Comparison of ENCODE assay signal across 8 cellular contexts in genomic region chr19:11505032-11505503, GRCh38. TPM values are rescaled to one million over a fixed set of nuclear protein-coding genes. Genes with fewer than 3 reads are reported as not detected.
DNase-seq lines count a peak whose midpoint lies in the region; ATAC-seq and TF ChIP-seq lines count a peak whose summit lies in the region.

No MANE protein-coding gene starts in this region.

- POLR2A ChIA-PET in CD4-positive, alpha-beta T cell (lab: Charles Lee): interaction anchor here (1.9 kb wide), 1 partner anchor 131 kb away, joined by 6 read pairs; the partner anchor contains the start of gene SWSAP1
- POLR2A ChIA-PET in activated CD8-positive, alpha-beta T cell treated with anti-CD3 and anti-CD28 coated beads, Interleukin-2, amount 10 ng/mL, durations not matched to agents 7 days and 5 days (lab: Charles Lee): interaction anchor here (0.7 kb wide), 1 partner anchor 484 kb away, joined by 4 read pairs; no protein-coding TSS in a partner anchor

- H3K4me1 Mint-ChIP-seq in CD4-positive, alpha-beta T cell (ENCODE audit: low read depth): peaks cover 14% of the 10 kb centered on the region
- peaks cover 29% of the 10 kb centered on the region for H3K4me1 Mint-ChIP-seq in activated CD8-positive, alpha-beta T cell treated with anti-CD3 and anti-CD28 coated beads, Interleukin-2, amount 10 ng/mL, durations not matched to agents 7 days and 5 days (ENCODE audit: low read depth)

- H3K4me3 Mint-ChIP-seq in CD4-positive, alpha-beta T cell: peak overlapping the region; percentile 89
- H3K4me3 Mint-ChIP-seq in activated CD8-positive, alpha-beta T cell treated with anti-CD3 and anti-CD28 coated beads, Interleukin-2, amount 10 ng/mL, durations not matched to agents 7 days and 5 days: peak overlapping the region; percentile 80

- CTCF ChIA-PET in CD4-positive, alpha-beta T cell (lab: Charles Lee): interaction anchor here (1.3 kb wide), 1 partner anchor 23 kb away, joined by 4 read pairs; no protein-coding TSS in a partner anchor
- CTCF ChIA-PET in activated CD8-positive, alpha-beta T cell treated with anti-CD3 and anti-CD28 coated beads, Interleukin-2, amount 10 ng/mL, durations not matched to agents 7 days and 5 days (lab: Charles Lee): interaction anchor here (1.3 kb wide), 1 partner anchor 70 kb away, joined by 3 read pairs; the partner anchor contains the start of gene PRKCSH

- H3K27me3 Mint-ChIP-seq in CD4-positive, alpha-beta T cell: no peaks in the 10 kb centered on the region
- H3K27me3 Mint-ChIP-seq in activated CD8-positive, alpha-beta T cell treated with anti-CD3 and anti-CD28 coated beads, Interleukin-2, amount 10 ng/mL, durations not matched to agents 7 days and 5 days (ENCODE audit: low read depth): no peaks in the 10 kb centered on the region

- H3K9me3 ChIP-seq in CD4-positive, alpha-beta T cell (ENCODE audit: control insufficient read depth, low read length): no peaks in the 10 kb centered on the region
- no peaks in the 10 kb centered on the region for H3K9me3 ChIP-seq in ectodermal cell (ENCODE audit: control insufficient read depth, low read length)

- H3K27me3 ChIP-seq in CD4-positive, alpha-beta T cell (ENCODE audit: control insufficient read depth, insufficient read depth, low read length): no peaks in the 10 kb centered on the region
- H3K27me3 ChIP-seq in HL-60 (ENCODE audit: insufficient read depth, poor library complexity, severe bottlenecking): no peaks in the 10 kb centered on the region
- no peaks in the 10 kb centered on the region for H3K27me3 ChIP-seq in ectodermal cell (ENCODE audit: control insufficient read depth, insufficient read depth, low read length, poor library complexity, severe bottlenecking)

- peaks cover 17% of the 10 kb centered on the region for H3K36me3 Mint-ChIP-seq in CD4-positive, alpha-beta T cell (ENCODE audit: low read depth)
- H3K36me3 Mint-ChIP-seq in activated CD8-positive, alpha-beta T cell treated with anti-CD3 and anti-CD28 coated beads, Interleukin-2, amount 10 ng/mL, durations not matched to agents 7 days and 5 days (ENCODE audit: low read depth): peaks cover 16% of the 10 kb centered on the region

- H3K36me3 ChIP-seq in ectodermal cell (ENCODE audit: control insufficient read depth, insufficient read depth, low read length): no peaks in the 10 kb centered on the region

- no peak for TF ChIP-seq CTCF in CD4-positive, alpha-beta T cell (IDR thresholded peaks at IDR 0.05)
- TF ChIP-seq CTCF in HL-60 (IDR thresholded peaks at IDR 0.05; ENCODE audit: insufficient read depth, low read length): no peak

- peak; percentile 90 to 97 (median 96) for DNase-seq in CD4-positive, alpha-beta T cell
- DNase-seq in HL-60 (ENCODE audit: low read depth in 1 of 2, low spot score in 1 of 2): peak; percentile 89 to 96
- peak; percentile 83 for DNase-seq in NCI-H82 treated with DMSO at 0.1 percent for 48 hours (lab: John Stamatoyannopoulos, UW; ENCODE audit: unreplicated experiment)
- DNase-seq in activated CD8-positive, alpha-beta T cell treated with anti-CD3 and anti-CD28 coated beads, Interleukin-2, amount 10 ng/mL, durations not matched to agents 7 days and 5 days: peak; percentile 98
- DNase-seq in lung microvascular endothelial cell (ENCODE audit: low read depth in 2 of 2): peak; percentile 95 to 98
- peak; percentile 92 to 95 (median 94) for DNase-seq in stimulated activated CD4-positive, alpha-beta T cell treated with anti-CD3 and anti-CD28 coated beads, TNF-alpha, amount 100 ng/mL, for 4 hours (ENCODE audit: low read depth in 3 of 3)

- ATAC-seq in CD4-positive, alpha-beta T cell (ENCODE audit: poor library complexity): peak; percentile 92
- ATAC-seq in GM19467 (IDR thresholded peaks at IDR 0.05; ENCODE audit: unreplicated experiment): peak; percentile 76
- ATAC-seq in activated CD8-positive, alpha-beta T cell treated with anti-CD3 and anti-CD28 coated beads, Interleukin-2, amount 10 ng/mL, durations not matched to agents 7 days and 5 days: peak; percentile 94

- 0% methylated on average over 33 of the region's 33 CpGs for WGBS in ectodermal cell, 2 experiments

- H3K4me1 ChIP-seq in ectodermal cell (ENCODE audit: control insufficient read depth, insufficient read depth, low read length): peaks cover 9% of the 10 kb centered on the region

- intact Hi-C loops in CD4-positive, alpha-beta T cell (cut with DNase I, micrococcal nuclease): loop anchor here (1.0 to 10.0 kb wide), 5 partner anchors 23 to 1190 kb away; partner anchors contain the start of genes ELOF1 (in 1 of the 2), EPOR (in 1 of the 2), FBXW9 (in 1 of the 2) and SWSAP1 (in 1 of the 2)

- H3K27ac ChIP-seq in CD4-positive, alpha-beta T cell (ENCODE audit: low read depth, low read length): peak overlapping the region; percentile 96
- H3K27ac ChIP-seq in HL-60 (replicated peaks): peak overlapping the region; percentile 53
- H3K27ac ChIP-seq in ectodermal cell (ENCODE audit: insufficient read depth, low read depth, low read length, poor library complexity, severe bottlenecking): peak overlapping the region; percentile 91

- peak overlapping the region; percentile 95 for H3K27ac Mint-ChIP-seq in CD4-positive, alpha-beta T cell
- peak overlapping the region; percentile 89 for H3K27ac Mint-ChIP-seq in activated CD8-positive, alpha-beta T cell treated with anti-CD3 and anti-CD28 coated beads, Interleukin-2, amount 10 ng/mL, durations not matched to agents 7 days and 5 days

- H3K4me3 ChIP-seq in HL-60 (replicated peaks; ENCODE audit: insufficient read depth, low read length) (peak overlapping the region; percentile 92), ectodermal cell (ENCODE audit: insufficient read depth, low read depth, low read length) (peak overlapping the region; percentile 78)

- no peaks in the 10 kb centered on the region for H3K9me3 Mint-ChIP-seq in CD4-positive, alpha-beta T cell
- no peaks in the 10 kb centered on the region for H3K9me3 Mint-ChIP-seq in activated CD8-positive, alpha-beta T cell treated with anti-CD3 and anti-CD28 coated beads, Interleukin-2, amount 10 ng/mL, durations not matched to agents 7 days and 5 days (ENCODE audit: insufficient read depth)

RNA-seq across cellular contexts. Expression of gene ZNF653, which starts 0.6 kb away (rescaled TPM):
- total RNA-seq in CD4-positive, alpha-beta T cell: 1 to 10 TPM; 7.4 to 7.5 TPM
- total RNA-seq in activated CD8-positive, alpha-beta T cell treated with anti-CD3 and anti-CD28 coated beads, Interleukin-2, amount 10 ng/mL, durations not matched to agents 7 days and 5 days: 10 to 100 TPM; 20.1 to 21.8 TPM
- polyA plus RNA-seq in ectodermal cell (2013, experiment 1 of 4): 13.0 TPM
- 13.2 TPM for polyA plus RNA-seq in ectodermal cell (2013, experiment 2 of 4)
- polyA plus RNA-seq in ectodermal cell (2013, experiment 3 of 4): 14.4 TPM
- polyA plus RNA-seq in ectodermal cell (2013, experiment 4 of 4): 14.1 TPM
- total RNA-seq in lung microvascular endothelial cell: 5.2 and 7.5 TPM in 2 replicates

RNA-seq across cellular contexts. Expression of gene ECSIT, which starts 23.9 kb away (rescaled TPM):
- 10 to 100 TPM; 27.2 to 27.4 TPM for total RNA-seq in CD4-positive, alpha-beta T cell
- 10 to 100 TPM; 28.9 to 31.6 TPM for total RNA-seq in activated CD8-positive, alpha-beta T cell treated with anti-CD3 and anti-CD28 coated beads, Interleukin-2, amount 10 ng/mL, durations not matched to agents 7 days and 5 days
- 29.3 TPM for polyA plus RNA-seq in ectodermal cell (2013, experiment 1 of 4)
- 24.4 TPM for polyA plus RNA-seq in ectodermal cell (2013, experiment 2 of 4)
- 23.9 TPM for polyA plus RNA-seq in ectodermal cell (2013, experiment 3 of 4)
- polyA plus RNA-seq in ectodermal cell (2013, experiment 4 of 4): 25.2 TPM
- 21.4 and 23.8 TPM in 2 replicates for total RNA-seq in lung microvascular endothelial cell

RNA-seq across cellular contexts. Expression of gene ELAVL3, which starts 24.2 kb away (rescaled TPM):
- under 1 TPM in 1 of 2 experiments, not detected in 1; 0.66 TPM for total RNA-seq in CD4-positive, alpha-beta T cell
- under 1 TPM in 1 of 2 experiments, not detected in 1; 0.71 TPM for total RNA-seq in activated CD8-positive, alpha-beta T cell treated with anti-CD3 and anti-CD28 coated beads, Interleukin-2, amount 10 ng/mL, durations not matched to agents 7 days and 5 days
- polyA plus RNA-seq in ectodermal cell (2013, experiment 1 of 4): 2.2 TPM
- 0.59 TPM for polyA plus RNA-seq in ectodermal cell (2013, experiment 2 of 4)
- 2.9 TPM for polyA plus RNA-seq in ectodermal cell (2013, experiment 3 of 4)
- polyA plus RNA-seq in ectodermal cell (2013, experiment 4 of 4): 4.5 TPM
- total RNA-seq in lung microvascular endothelial cell: not detected in 2 replicates

RNA-seq across cellular contexts. Expression of gene CNN1, which starts 33.6 kb away (rescaled TPM):
- total RNA-seq in CD4-positive, alpha-beta T cell: not detected
- not detected for total RNA-seq in activated CD8-positive, alpha-beta T cell treated with anti-CD3 and anti-CD28 coated beads, Interleukin-2, amount 10 ng/mL, durations not matched to agents 7 days and 5 days
- polyA plus RNA-seq in ectodermal cell (2013, experiment 1 of 4): 25.0 TPM
- 23.7 TPM for polyA plus RNA-seq in ectodermal cell (2013, experiment 2 of 4)
- 19.1 TPM for polyA plus RNA-seq in ectodermal cell (2013, experiment 3 of 4)
- polyA plus RNA-seq in ectodermal cell (2013, experiment 4 of 4): 19.8 TPM
- total RNA-seq in lung microvascular endothelial cell: 0.20 and 0.22 TPM in 2 replicates

RNA-seq across cellular contexts. Expression of gene ELOF1, which starts 54.0 kb away (rescaled TPM):
- total RNA-seq in CD4-positive, alpha-beta T cell: 10 to 100 TPM; 31.8 to 33.2 TPM
- total RNA-seq in activated CD8-positive, alpha-beta T cell treated with anti-CD3 and anti-CD28 coated beads, Interleukin-2, amount 10 ng/mL, durations not matched to agents 7 days and 5 days: 10 to 100 TPM; 47.9 to 52.8 TPM
- 56.5 TPM for polyA plus RNA-seq in ectodermal cell (2013, experiment 1 of 4)
- 59.9 TPM for polyA plus RNA-seq in ectodermal cell (2013, experiment 2 of 4)
- 46.9 TPM for polyA plus RNA-seq in ectodermal cell (2013, experiment 3 of 4)
- polyA plus RNA-seq in ectodermal cell (2013, experiment 4 of 4): 55.0 TPM
- 19.2 and 27.2 TPM in 2 replicates for total RNA-seq in lung microvascular endothelial cell

Comparison
In these comparisons a context has a peak if more than half of its experiments do, and no peak if none do; other contexts are left out.
1. Peak in every context shown above with its lines: DNase-seq, ATAC-seq, H3K4me3 ChIP-seq and H3K27ac ChIP-seq.